In the genomic region with DNA sequence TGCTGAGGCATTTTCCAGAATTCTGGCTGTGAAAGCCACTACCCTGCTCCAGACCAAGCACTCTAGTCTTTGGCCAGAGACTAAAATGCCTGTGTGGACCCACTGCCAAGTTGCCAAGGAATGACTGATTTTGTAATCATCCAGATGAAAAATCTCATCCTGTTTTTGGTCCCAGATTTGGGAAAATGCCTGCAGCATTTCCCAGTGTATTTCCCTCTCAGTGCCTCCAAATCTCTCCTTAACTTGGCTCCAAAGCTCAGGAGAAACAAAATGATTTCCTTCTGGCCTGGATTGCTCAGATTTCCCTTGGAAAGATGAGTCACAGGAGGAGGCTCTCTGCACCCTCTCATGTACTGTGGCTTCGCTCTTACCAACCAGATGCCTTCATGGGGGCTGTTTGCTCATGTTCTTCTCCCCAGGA, we compare ENCODE assay signal across 16 cellular contexts.
DNase-seq lines count a peak whose midpoint lies in the region; TF ChIP-seq lines count a peak whose summit lies in the region.
"Had no signal": no experiment of that assay in that cellular context is flagged by ENCODE, and none has a peak within 500 bp of the region (broad histone marks: within the 10 kb centered on the region; RNA-seq: fewer than 3 reads in every experiment).

No MANE protein-coding gene starts in this region.

- peaks cover 19% of the 10 kb centered on the region for H3K4me1 Mint-ChIP-seq in MCF 10A (ENCODE audit: insufficient read depth, unreplicated experiment)
- H3K4me1 Mint-ChIP-seq: natural killer cell; stimulated activated effector memory CD8-positive, alpha-beta T cell treated with anti-CD3 and anti-CD28 coated beads, Interleukin-12 subunit alpha, Interleukin-12 subunit beta, amount 100 ng/mL, for 72 hours had no signal

- H3K9me3 ChIP-seq in breast epithelium (peaks cover 13 to 48% of the 10 kb centered on the region in 2 donors), ascending aorta (peaks cover 0 to 14% of the 10 kb centered on the region in 2 donors)

- POLR2A ChIA-PET in MCF 10A (lab: Yijun Ruan, JAX), result no interaction called here

- H3K27me3 ChIP-seq in breast epithelium (no peaks in the 10 kb centered on the region), ascending aorta (no peaks in the 10 kb centered on the region)
- H3K27me3 ChIP-seq: cardiac muscle cell had no signal

- CTCF ChIA-PET in MCF 10A (lab: Yijun Ruan, JAX), result no interaction called here

- H3K36me3 Mint-ChIP-seq in MCF 10A (ENCODE audit: insufficient read depth, unreplicated experiment), result no peaks in the 10 kb centered on the region
- H3K36me3 Mint-ChIP-seq: stimulated activated effector memory CD8-positive, alpha-beta T cell treated with anti-CD3 and anti-CD28 coated beads, Interleukin-12 subunit alpha, Interleukin-12 subunit beta, amount 100 ng/mL, for 72 hours had no signal

- no TSS peak for BruUV-seq in MCF 10A (replicated peaks; lab: Mats Ljungman, UMichigan)

- DNase-seq in MCF 10A (ENCODE audit: unreplicated experiment) (peak; percentile 30), breast epithelium (ENCODE audit: low spot score in 2 of 2) (no peak), ascending aorta (ENCODE audit: low spot score in 2 of 2) (no peak), fibroblast of the aortic adventitia (ENCODE audit: low read depth) (peak; percentile 97), smooth muscle cell of the brain vasculature (ENCODE audit: low read depth, low spot score) (peak; percentile 44), GM10266 (ENCODE audit: extremely low spot score) (no peak), DMS114 treated with DMSO at 0.1 percent for 48 hours (lab: John Stamatoyannopoulos, UW; ENCODE audit: unreplicated experiment) (no peak)
- DNase-seq in effector CD8-positive, alpha-beta T cell (lab: John Stamatoyannopoulos, UW), result no peak
- DNase-seq: activated CD8-positive, alpha-beta memory T cell treated with anti-CD3 and anti-CD28 coated beads for 24 hours; activated effector memory CD4-positive, alpha-beta T cell treated with Interleukin-2 at 50 U/mL for 16 hours; natural killer cell; NK-92 treated with Interleukin-12 subunit alpha and Interleukin-12 subunit beta, amount 100 ng/mL, for 24 hours; stimulated activated CD4-positive, alpha-beta T cell treated with anti-CD3 and anti-CD28 coated beads, Interleukin-4, amount 100 ng/mL, for 4 hours had no signal

- no peak overlapping the region for H3K4me3 Mint-ChIP-seq in MCF 10A (ENCODE audit: unreplicated experiment)
- H3K4me3 Mint-ChIP-seq: natural killer cell; stimulated activated effector memory CD8-positive, alpha-beta T cell treated with anti-CD3 and anti-CD28 coated beads, Interleukin-12 subunit alpha, Interleukin-12 subunit beta, amount 100 ng/mL, for 72 hours had no signal

- intact Hi-C loops in MCF 10A (cut with micrococcal nuclease) (no loop called here), breast epithelium (cut with DNase I; ENCODE audit: low total_unique reads) (no loop called here), ascending aorta (cut with DNase I) (no loop called here)

- no peak overlapping the region for H3K4me3 ChIP-seq in breast epithelium
- H3K4me3 ChIP-seq in ascending aorta, result no peak overlapping the region
- no peak overlapping the region for H3K4me3 ChIP-seq in fibroblast of the aortic adventitia (ENCODE audit: low read depth, low read length)
- H3K4me3 ChIP-seq: cardiac muscle cell had no signal

- no peak for TF ChIP-seq POLR2A in breast epithelium (IDR thresholded peaks at IDR 0.05)

- H3K36me3 ChIP-seq in breast epithelium (no peaks in the 10 kb centered on the region), ascending aorta (no peaks in the 10 kb centered on the region)
- H3K36me3 ChIP-seq: cardiac muscle cell had no signal

- TF ChIP-seq CTCF in MCF 10A (IDR thresholded peaks at IDR 0.05; ENCODE audit: unreplicated experiment), result no peak
- no peak for TF ChIP-seq CTCF in breast epithelium (IDR thresholded peaks at IDR 0.05)
- TF ChIP-seq CTCF in ascending aorta (IDR thresholded peaks at IDR 0.05), result no peak
- TF ChIP-seq CTCF in fibroblast of the aortic adventitia (IDR thresholded peaks at IDR 0.05; ENCODE audit: insufficient read depth, low read length), result no peak
- TF ChIP-seq CTCF in GM10266 (IDR thresholded peaks at IDR 0.05; ENCODE audit: control insufficient read depth, insufficient read depth, low read depth, missing control alignments), result no peak

- no peaks in the 10 kb centered on the region for H3K4me1 ChIP-seq in breast epithelium
- H3K4me1 ChIP-seq in ascending aorta, result no peaks in the 10 kb centered on the region

- no peaks in the 10 kb centered on the region for H3K27me3 Mint-ChIP-seq in MCF 10A (ENCODE audit: insufficient read depth, unreplicated experiment)

- H3K9me3 Mint-ChIP-seq in MCF 10A (ENCODE audit: unreplicated experiment), result peaks cover 20% of the 10 kb centered on the region

- H3K27ac Mint-ChIP-seq in MCF 10A (ENCODE audit: low read depth, unreplicated experiment), result no peak overlapping the region
- H3K27ac Mint-ChIP-seq: natural killer cell; stimulated activated effector memory CD8-positive, alpha-beta T cell treated with anti-CD3 and anti-CD28 coated beads, Interleukin-12 subunit alpha, Interleukin-12 subunit beta, amount 100 ng/mL, for 72 hours had no signal

- H3K27ac ChIP-seq in breast epithelium, result no peak overlapping the region
- peak overlapping the region; percentile 1 to 9 for H3K27ac ChIP-seq in ascending aorta
- H3K27ac ChIP-seq: 22Rv1, cardiac muscle cell had no signal

Comparison
In these comparisons a context has a peak if more than half of its experiments do, and no peak if none do; other contexts are left out.
1. DNase-seq: peak in MCF 10A (single experiment), fibroblast of the aortic adventitia (single experiment) and smooth muscle cell of the brain vasculature (single experiment); none in breast epithelium (0 of 2), ascending aorta (0 of 2), GM10266 (single experiment), DMS114 treated with DMSO at 0.1 percent for 48 hours (single experiment) and effector CD8-positive, alpha-beta T cell (single experiment).
2. H3K27ac ChIP-seq: peak in ascending aorta (2 of 2); none in breast epithelium (0 of 2).